ENCODE assay signal across 27 cellular contexts in genomic region chr18:75697493-75697892, GRCh38.
"Had no signal": no experiment of that assay in that cellular context is flagged by ENCODE, and none has a peak within 500 bp of the region (broad histone marks: within the 10 kb centered on the region; RNA-seq: fewer than 3 reads in every experiment).

No MANE protein-coding gene starts in this region.

- ATAC-seq: stimulated activated effector memory CD8-positive, alpha-beta T cell treated with anti-CD3 and anti-CD28 coated beads, Interleukin-12 subunit alpha, Interleukin-12 subunit beta, amount 100 ng/mL, for 72 hours; stimulated activated memory B cell treated with anti-CD40 and anti-IgM and Interleukin-4, amounts not matched to agents 10 μg/mL and 1 μg/mL and 100 μg/mL, for 72 hours; stimulated activated naive B cell treated with anti-CD40 and anti-IgM and Interleukin-4, amounts not matched to agents 10 μg/mL and 1 μg/mL and 100 μg/mL, for 72 hours; stimulated activated naive CD8-positive, alpha-beta T cell treated with anti-CD3 and anti-CD28 coated beads, Interleukin-15, amount 100 ng/mL, for 72 hours; stimulated activated naive CD8-positive, alpha-beta T cell treated with anti-CD3 and anti-CD28 coated beads, Interleukin-15, Interleukin-2, amounts not matched to agents 100 U/mL and 50 U/mL, for 24 hours; upper lobe of right lung had no signal

- H3K27ac ChIP-seq: stomach, suprapubic skin, testis, thoracic aorta, thyroid gland, tibial artery, tibial nerve, transverse colon, upper lobe of left lung, upper lobe of right lung, uterus, vagina had no signal

- H3K4me1 ChIP-seq: stomach, suprapubic skin, testis, thyroid gland, tibial artery, tibial nerve, transverse colon, upper lobe of left lung, upper lobe of right lung, uterus, vagina had no signal

- H3K4me3 Mint-ChIP-seq: stimulated activated effector memory CD8-positive, alpha-beta T cell treated with anti-CD3 and anti-CD28 coated beads, Interleukin-12 subunit alpha, Interleukin-12 subunit beta, amount 100 ng/mL, for 72 hours; stimulated activated memory B cell treated with anti-CD40 and anti-IgM and Interleukin-4, amounts not matched to agents 10 μg/mL and 1 μg/mL and 100 μg/mL, for 72 hours; stimulated activated naive B cell treated with anti-CD40 and anti-IgM and Interleukin-4, amounts not matched to agents 10 μg/mL and 1 μg/mL and 100 μg/mL, for 72 hours; stimulated activated naive CD8-positive, alpha-beta T cell treated with anti-CD3 and anti-CD28 coated beads, Interleukin-15, amount 100 ng/mL, for 72 hours; stimulated activated naive CD8-positive, alpha-beta T cell treated with anti-CD3 and anti-CD28 coated beads, Interleukin-15, Interleukin-2, amounts not matched to agents 100 ng/mL and 50 ng/mL, for 24 hours had no signal

- H3K36me3 Mint-ChIP-seq: stimulated activated effector memory CD8-positive, alpha-beta T cell treated with anti-CD3 and anti-CD28 coated beads, Interleukin-12 subunit alpha, Interleukin-12 subunit beta, amount 100 ng/mL, for 72 hours; stimulated activated memory B cell treated with anti-CD40 and anti-IgM and Interleukin-4, amounts not matched to agents 10 μg/mL and 1 μg/mL and 100 μg/mL, for 72 hours; stimulated activated naive B cell treated with anti-CD40 and anti-IgM and Interleukin-4, amounts not matched to agents 10 μg/mL and 1 μg/mL and 100 μg/mL, for 72 hours had no signal

- H3K9me3 ChIP-seq: testis, thoracic aorta, thyroid gland, tibial artery, transverse colon, upper lobe of left lung, upper lobe of right lung, uterus, vagina had no signal

- H3K4me3 ChIP-seq: stomach, suprapubic skin, testis, thoracic aorta, thyroid gland, tibial artery, tibial nerve, transverse colon, upper lobe of left lung, upper lobe of right lung, uterus, vagina had no signal

- H3K4me1 Mint-ChIP-seq: stimulated activated effector memory CD8-positive, alpha-beta T cell treated with anti-CD3 and anti-CD28 coated beads, Interleukin-12 subunit alpha, Interleukin-12 subunit beta, amount 100 ng/mL, for 72 hours; stimulated activated memory B cell treated with anti-CD40 and anti-IgM and Interleukin-4, amounts not matched to agents 10 μg/mL and 1 μg/mL and 100 μg/mL, for 72 hours; stimulated activated naive B cell treated with anti-CD40 and anti-IgM and Interleukin-4, amounts not matched to agents 10 μg/mL and 1 μg/mL and 100 μg/mL, for 72 hours; stimulated activated naive CD8-positive, alpha-beta T cell treated with anti-CD3 and anti-CD28 coated beads, Interleukin-15, amount 100 ng/mL, for 72 hours had no signal

- DNase-seq: stimulated activated CD4-positive, alpha-beta T cell treated with anti-CD3 and anti-CD28 coated beads, Interleukin-2, amount 100 ng/mL, for 48 hours; stimulated activated CD4-positive, alpha-beta T cell treated with anti-CD3 and anti-CD28 coated beads, Interleukin-4, amount 100 ng/mL, for 1 hour; stimulated activated CD4-positive, alpha-beta T cell treated with anti-CD3 and anti-CD28 coated beads, Interleukin-4, amount 100 ng/mL, for 24 hours; stimulated activated CD4-positive, alpha-beta T cell treated with anti-CD3 and anti-CD28 coated beads, Interleukin-4, amount 100 ng/mL, for 4 hours; stimulated activated CD8-positive, alpha-beta memory T cell treated with anti-CD3 and anti-CD28 coated beads, Interleukin-4, amount 100 ng/mL, for 48 hours; stimulated activated naive B cell treated with anti-CD40 and anti-IgM and Interleukin-4, amounts not matched to agents 10 μg/mL and 1 μg/mL and 100 μg/mL, for 72 hours; stimulated activated naive CD4-positive, alpha-beta T cell; stimulated activated naive CD4-positive, alpha-beta T cell treated with Interleukin-2 at 50 U/mL for 16 hours; stimulated activated naive CD8-positive, alpha-beta T cell treated with anti-CD3 and anti-CD28 coated beads, Interleukin-15, amount 100 ng/mL, for 72 hours; stimulated activated naive CD8-positive, alpha-beta T cell treated with anti-CD3 and anti-CD28 coated beads, Interleukin-15, Interleukin-2, amounts not matched to agents 100 U/mL and 50 U/mL, for 24 hours; stomach; substantia nigra; testis; thyroid gland; tibial artery; transverse colon; trophoblast cell; upper lobe of left lung; upper lobe of right lung; uterus had no signal

- H3K27me3 ChIP-seq: stomach, suprapubic skin, testis, thyroid gland, tibial artery, tibial nerve, transverse colon, upper lobe of left lung, upper lobe of right lung, uterus, vagina had no signal

- H3K36me3 ChIP-seq: stomach, suprapubic skin, thoracic aorta, thyroid gland, tibial artery, tibial nerve, transverse colon, upper lobe of left lung, upper lobe of right lung, uterus, vagina had no signal

- H3K27me3 Mint-ChIP-seq: stimulated activated memory B cell treated with anti-CD40 and anti-IgM and Interleukin-4, amounts not matched to agents 10 μg/mL and 1 μg/mL and 100 μg/mL, for 72 hours; stimulated activated naive CD8-positive, alpha-beta T cell treated with anti-CD3 and anti-CD28 coated beads, Interleukin-15, amount 100 ng/mL, for 72 hours had no signal

- H3K27ac Mint-ChIP-seq: stimulated activated effector memory CD8-positive, alpha-beta T cell treated with anti-CD3 and anti-CD28 coated beads, Interleukin-12 subunit alpha, Interleukin-12 subunit beta, amount 100 ng/mL, for 72 hours; stimulated activated memory B cell treated with anti-CD40 and anti-IgM and Interleukin-4, amounts not matched to agents 10 μg/mL and 1 μg/mL and 100 μg/mL, for 72 hours; stimulated activated naive B cell treated with anti-CD40 and anti-IgM and Interleukin-4, amounts not matched to agents 10 μg/mL and 1 μg/mL and 100 μg/mL, for 72 hours; stimulated activated naive CD8-positive, alpha-beta T cell treated with anti-CD3 and anti-CD28 coated beads, Interleukin-15, amount 100 ng/mL, for 72 hours; stimulated activated naive CD8-positive, alpha-beta T cell treated with anti-CD3 and anti-CD28 coated beads, Interleukin-15, Interleukin-2, amounts not matched to agents 100 ng/mL and 50 ng/mL, for 24 hours had no signal

- H3K9me3 Mint-ChIP-seq: stimulated activated naive CD8-positive, alpha-beta T cell treated with anti-CD3 and anti-CD28 coated beads, Interleukin-15, amount 100 ng/mL, for 72 hours; stimulated activated naive CD8-positive, alpha-beta T cell treated with anti-CD3 and anti-CD28 coated beads, Interleukin-15, Interleukin-2, amounts not matched to agents 100 ng/mL and 50 ng/mL, for 24 hours had no signal
